In genomic region chr2:177740718-177741117, GRCh38 we compare ENCODE assay signal across 18 cellular contexts.
A peak's percentile ranks its signal among the peaks of the same experiment; 100 is the strongest.
DNase-seq lines count a peak whose midpoint lies in the region; ATAC-seq and TF ChIP-seq lines count a peak whose summit lies in the region.
"Had no signal": no experiment of that assay in that cellular context is flagged by ENCODE, and none has a peak within 500 bp of the region (broad histone marks: within the 10 kb centered on the region; RNA-seq: fewer than 3 reads in every experiment).

No MANE protein-coding gene starts in this region.

- no peaks in the 10 kb centered on the region for H3K4me1 ChIP-seq in H9 (ENCODE audit: insufficient read depth, low read length)
- no peaks in the 10 kb centered on the region for H3K4me1 ChIP-seq in osteoblast (ENCODE audit: insufficient read depth, low read length)
- H3K4me1 ChIP-seq: Caco-2 had no signal

- H3K4me3 Mint-ChIP-seq in T-cell, result no peak overlapping the region
- H3K4me3 Mint-ChIP-seq in H9, result no peak overlapping the region

- CTCF ChIA-PET in T-cell (lab: Charles Lee), result no interaction called here

- no peaks in the 10 kb centered on the region for H3K23me2 ChIP-seq in H9 (ENCODE audit: insufficient read length, low read depth, low read length, poor library complexity, severe bottlenecking)

- H3K79me1 ChIP-seq in H9 (ENCODE audit: insufficient read depth, low read depth, low read length, poor library complexity, severe bottlenecking), result no peaks in the 10 kb centered on the region

- no peaks in the 10 kb centered on the region for H3K9me3 ChIP-seq in H9 (ENCODE audit: control insufficient read depth, low read depth, low read length)
- H3K9me3 ChIP-seq in osteoblast (ENCODE audit: low read depth, low read length), result no peaks in the 10 kb centered on the region
- H3K9me3 ChIP-seq: Caco-2 had no signal

- H3K14ac ChIP-seq in H9 (ENCODE audit: insufficient read depth, low read length), result no peak overlapping the region

- H3K23ac ChIP-seq in H9 (ENCODE audit: insufficient read length, low read depth, low read length), result no peak overlapping the region

- H2BK12ac ChIP-seq in H9 (ENCODE audit: insufficient read length, low read depth, low read length), result no peak overlapping the region

- H3K27me3 Mint-ChIP-seq in T-cell (peaks cover 8% of the 10 kb centered on the region in 2 donors), H9 (ENCODE audit: low read depth) (peaks cover 97% of the 10 kb centered on the region)

- H4K91ac ChIP-seq in H9 (ENCODE audit: insufficient read length, low read depth, low read length), result no peak overlapping the region

- no peak overlapping the region for H2AK5ac ChIP-seq in H9 (ENCODE audit: insufficient read length, low read length)

- no peak overlapping the region for H3T11ph ChIP-seq in H9 (ENCODE audit: low read length)

- no CpG with 5 or more reads among the region's 1 CpG for WGBS in H9 (ENCODE audit: extremely low coverage, insufficient read length, low lambda C conversion rate)

- H3K4me1 Mint-ChIP-seq in T-cell, result no peaks in the 10 kb centered on the region
- H3K4me1 Mint-ChIP-seq in H9, result no peaks in the 10 kb centered on the region

- POLR2A ChIA-PET in T-cell (lab: Charles Lee), result no interaction called here

- H3K9ac ChIP-seq in H9 (ENCODE audit: extremely low read depth, insufficient read length, low read length), result no peak overlapping the region

- no peak overlapping the region for H2BK15ac ChIP-seq in H9 (ENCODE audit: low read depth, low read length)

- H2AFZ ChIP-seq in H9 (ENCODE audit: low read length), result no peak overlapping the region
- no peak overlapping the region for H2AFZ ChIP-seq in osteoblast (ENCODE audit: low read length)

- no peak for TF ChIP-seq CTCF in H9 (conservative IDR thresholded peaks at IDR 0.05)
- no peak for TF ChIP-seq CTCF in osteoblast (IDR thresholded peaks at IDR 0.05; ENCODE audit: extremely low read depth, low read depth, low read length)

- H3K36me3 Mint-ChIP-seq in T-cell (no peaks in the 10 kb centered on the region), H9 (ENCODE audit: insufficient read depth in 1 of 3, low read depth in 3 of 3) (no peaks in the 10 kb centered on the region)

- H4K20me1 ChIP-seq in H9 (ENCODE audit: control insufficient read depth, insufficient read depth, insufficient read length) (no peaks in the 10 kb centered on the region), osteoblast (ENCODE audit: insufficient read depth, low read length) (no peaks in the 10 kb centered on the region)

- H2BK5ac ChIP-seq in H9 (ENCODE audit: insufficient read length, low read length), result no peak overlapping the region

- no peak overlapping the region for H3K18ac ChIP-seq in H9 (ENCODE audit: insufficient read length, low read depth, low read length)

- no peak overlapping the region for H3K56ac ChIP-seq in H9 (ENCODE audit: insufficient read length, low read depth, low read length)

- H4K5ac ChIP-seq in H9 (ENCODE audit: insufficient read length, low read depth, low read length), result no peak overlapping the region

- DNase-seq in NCI-H2171 treated with DMSO at 0.1 percent for 48 hours (lab: John Stamatoyannopoulos, UW) (peak; percentile 27), NCI-H2171 (lab: John Stamatoyannopoulos, UW) (no peak), RPMI7951 (ENCODE audit: low read depth) (peak; percentile 66), fibroblast of gingiva (ENCODE audit: low read depth) (peak; percentile 16), sciatic nerve (ENCODE audit: low spot score) (no peak), T-cell (no peak), H9 (no peak), osteoblast (ENCODE audit: insufficient read length, low spot score, missing footprints) (no peak)
- DNase-seq: 8988T, Caco-2, DMS79 treated with DMSO at 0.1 percent for 48 hours, GF-D8, GOT3, Karpas-422, NCI-H146, NCI-H2107, NCI-H748 treated with DMSO at 0.1 percent for 48 hours, SHP77 had no signal

- peaks cover 4% of the 10 kb centered on the region; the same call in 1 of the 2 replicates for H3K27me3 ChIP-seq in H9 (ENCODE audit: insufficient read depth, low read length)
- no peaks in the 10 kb centered on the region for H3K27me3 ChIP-seq in osteoblast (ENCODE audit: insufficient read depth, low read length)

- no peak overlapping the region for H3K4ac ChIP-seq in H9 (ENCODE audit: low read depth, low read length)

- H3K79me2 ChIP-seq in H9 (ENCODE audit: insufficient read depth, low read length) (no peaks in the 10 kb centered on the region), osteoblast (ENCODE audit: insufficient read depth, low read length) (no peaks in the 10 kb centered on the region)

- H3K4me3 ChIP-seq in osteoblast (ENCODE audit: insufficient read depth, low read length), result no peak overlapping the region

- no peaks in the 10 kb centered on the region for H3K36me3 ChIP-seq in osteoblast (ENCODE audit: insufficient read depth, low read length)

- ATAC-seq in sciatic nerve, result peak; percentile 52
- ATAC-seq in T-cell (replicated peaks in 1 of 4), result no peak

- no peak overlapping the region for H3K27ac ChIP-seq in H9 (ENCODE audit: insufficient read length, low read depth, low read length)
- no peak overlapping the region for H3K27ac ChIP-seq in osteoblast (ENCODE audit: low read depth, low read length)

- no peak overlapping the region for H4K8ac ChIP-seq in H9 (replicated peaks; ENCODE audit: insufficient read length, low read depth, low read length)

- no peak overlapping the region for H3K4me2 ChIP-seq in H9 (ENCODE audit: insufficient read depth, insufficient read length, low read length)
- H3K4me2 ChIP-seq in osteoblast (ENCODE audit: insufficient read depth, low read length), result no peak overlapping the region

- H2BK120ac ChIP-seq in H9 (ENCODE audit: low read depth, low read length, poor library complexity, severe bottlenecking), result no peak overlapping the region

- intact Hi-C loops in sciatic nerve (cut with DNase I), result no loop called here

- H3K27ac Mint-ChIP-seq in T-cell (no peak overlapping the region), H9 (no peak overlapping the region)

- no peak overlapping the region for H2BK20ac ChIP-seq in H9 (ENCODE audit: low read depth, low read length, poor library complexity, severe bottlenecking)

- H3K9me3 Mint-ChIP-seq in T-cell (no peaks in the 10 kb centered on the region), H9 (peaks cover 0 to 2% of the 10 kb centered on the region in 2 experiments; a peak in 2 of 5 replicates)

Comparison
In these comparisons a context has a peak if more than half of its experiments do, and no peak if none do; other contexts are left out.
1. DNase-seq: peak in NCI-H2171 treated with DMSO at 0.1 percent for 48 hours (single experiment), RPMI7951 (single experiment) and fibroblast of gingiva (single experiment); none in NCI-H2171 (single experiment), sciatic nerve (single experiment), T-cell (0 of 34), H9 (single experiment) and osteoblast (single experiment).